14 cellular contexts compared by ENCODE assay signal in genomic region chr22:49466926-49467590, GRCh38.
"Had no signal": no experiment of that assay in that cellular context is flagged by ENCODE, and none has a peak within 500 bp of the region (broad histone marks: within the 10 kb centered on the region; RNA-seq: fewer than 3 reads in every experiment).

No MANE protein-coding gene starts in this region.

- DNase-seq: activated CD4-positive, alpha-beta T cell treated with anti-CD3 and anti-CD28 coated beads, Interleukin-2, amount 10 ng/mL, durations not matched to agents 7 days and 5 days; activated CD4-positive, CD25-positive, alpha-beta regulatory T cell; activated naive CD8-positive, alpha-beta T cell treated with anti-CD3 and anti-CD28 coated beads for 36 hours; amygdala; brain microvascular endothelial cell; dermis blood vessel endothelial cell; effector memory CD8-positive, alpha-beta T cell; left colon; retina had no signal

- H3K4me3 ChIP-seq: gastroesophageal sphincter, lung had no signal

- H3K27me3 Mint-ChIP-seq: activated CD4-positive, alpha-beta T cell treated with anti-CD3 and anti-CD28 coated beads, Interleukin-2, amount 10 ng/mL, durations not matched to agents 7 days and 5 days; activated naive CD8-positive, alpha-beta T cell treated with anti-CD3 and anti-CD28 coated beads for 36 hours had no signal

- ATAC-seq: effector memory CD8-positive, alpha-beta T cell; gastroesophageal sphincter; left colon; stimulated activated effector memory CD8-positive, alpha-beta T cell treated with anti-CD3 and anti-CD28 coated beads, Interleukin-12 subunit alpha, Interleukin-12 subunit beta, amount 100 ng/mL, for 72 hours had no signal

- H3K36me3 ChIP-seq: brain microvascular endothelial cell, gastroesophageal sphincter had no signal

- H3K27ac Mint-ChIP-seq: activated CD4-positive, alpha-beta T cell treated with anti-CD3 and anti-CD28 coated beads, Interleukin-2, amount 10 ng/mL, durations not matched to agents 7 days and 5 days; activated naive CD8-positive, alpha-beta T cell treated with anti-CD3 and anti-CD28 coated beads for 36 hours; effector memory CD8-positive, alpha-beta T cell; mesothelial cell of epicardium; stimulated activated effector memory CD8-positive, alpha-beta T cell treated with anti-CD3 and anti-CD28 coated beads, Interleukin-12 subunit alpha, Interleukin-12 subunit beta, amount 100 ng/mL, for 72 hours had no signal

- H3K9me3 ChIP-seq: gastroesophageal sphincter had no signal

- H3K9me3 Mint-ChIP-seq: activated CD4-positive, alpha-beta T cell treated with anti-CD3 and anti-CD28 coated beads, Interleukin-2, amount 10 ng/mL, durations not matched to agents 7 days and 5 days; activated naive CD8-positive, alpha-beta T cell treated with anti-CD3 and anti-CD28 coated beads for 36 hours; effector memory CD8-positive, alpha-beta T cell; mesothelial cell of epicardium; stimulated activated effector memory CD8-positive, alpha-beta T cell treated with anti-CD3 and anti-CD28 coated beads, Interleukin-12 subunit alpha, Interleukin-12 subunit beta, amount 100 ng/mL, for 72 hours had no signal

- H3K4me1 Mint-ChIP-seq: activated CD4-positive, alpha-beta T cell treated with anti-CD3 and anti-CD28 coated beads, Interleukin-2, amount 10 ng/mL, durations not matched to agents 7 days and 5 days; activated naive CD8-positive, alpha-beta T cell treated with anti-CD3 and anti-CD28 coated beads for 36 hours; stimulated activated effector memory CD8-positive, alpha-beta T cell treated with anti-CD3 and anti-CD28 coated beads, Interleukin-12 subunit alpha, Interleukin-12 subunit beta, amount 100 ng/mL, for 72 hours had no signal

- H3K4me3 Mint-ChIP-seq: activated CD4-positive, alpha-beta T cell treated with anti-CD3 and anti-CD28 coated beads, Interleukin-2, amount 10 ng/mL, durations not matched to agents 7 days and 5 days; activated naive CD8-positive, alpha-beta T cell treated with anti-CD3 and anti-CD28 coated beads for 36 hours; effector memory CD8-positive, alpha-beta T cell; mesothelial cell of epicardium; stimulated activated effector memory CD8-positive, alpha-beta T cell treated with anti-CD3 and anti-CD28 coated beads, Interleukin-12 subunit alpha, Interleukin-12 subunit beta, amount 100 ng/mL, for 72 hours had no signal

- H3K27ac ChIP-seq: brain microvascular endothelial cell, epithelial cell of prostate, gastroesophageal sphincter had no signal

- H3K36me3 Mint-ChIP-seq: activated naive CD8-positive, alpha-beta T cell treated with anti-CD3 and anti-CD28 coated beads for 36 hours; mesothelial cell of epicardium; stimulated activated effector memory CD8-positive, alpha-beta T cell treated with anti-CD3 and anti-CD28 coated beads, Interleukin-12 subunit alpha, Interleukin-12 subunit beta, amount 100 ng/mL, for 72 hours had no signal

- H3K4me1 ChIP-seq: gastroesophageal sphincter had no signal

- H3K27me3 ChIP-seq: brain microvascular endothelial cell had no signal
